Comparison of ENCODE assay signal across 8 cellular contexts in the genomic region with DNA sequence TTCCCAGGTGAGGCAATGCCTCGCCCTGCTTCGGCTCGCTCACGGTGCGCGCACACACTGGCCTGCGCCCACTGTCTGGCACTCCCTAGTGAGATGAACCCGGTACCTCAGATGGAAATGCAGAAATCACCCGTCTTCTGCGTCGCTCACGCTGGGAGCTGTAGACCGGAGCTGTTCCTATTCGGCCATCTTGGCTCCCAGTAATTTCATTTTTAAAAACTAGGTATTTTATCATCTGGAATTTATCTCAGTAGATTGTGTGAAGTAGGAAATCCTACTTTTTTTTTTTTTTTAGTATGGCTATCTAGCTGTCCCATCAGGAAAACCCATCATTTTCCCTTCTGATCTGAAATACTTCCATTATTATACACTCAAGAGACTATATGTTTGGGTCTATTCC.
DNase-seq lines count a peak whose midpoint lies in the region; TF ChIP-seq lines count a peak whose summit lies in the region.
"Not testable (repeated sequence)": the region's sequence is repeated elsewhere in the genome, so short reads cannot be mapped to it uniquely, and the experiment has no call there.

No MANE protein-coding gene starts in this region.

- H3K27ac Mint-ChIP-seq in Calu3 (ENCODE audit: unreplicated experiment) (peak overlapping the region; percentile 35), nephron (peak overlapping the region in 2 of 3 experiments; percentile 81 to 82), type B pancreatic cell (peak overlapping the region; percentile 89)
- H3K27ac Mint-ChIP-seq in T-helper 1 cell treated with Interleukin-12 subunit alpha and Interleukin-12 subunit beta and Interleukin-4 antibody, amounts not matched to agents 30 μg/mL and 1 μg/mL, for 36 hours; activated naive CD4-positive, alpha-beta T cell treated with anti-CD3 and anti-CD28 coated beads, Interleukin-2, amount 50 U/mL, for 24 hours: not testable (repeated sequence)

- H3K4me1 Mint-ChIP-seq in Calu3 (ENCODE audit: low read depth, unreplicated experiment); T-helper 1 cell treated with Interleukin-12 subunit alpha and Interleukin-12 subunit beta and Interleukin-4 antibody, amounts not matched to agents 30 μg/mL and 1 μg/mL, for 36 hours (ENCODE audit: low read depth); activated naive CD4-positive, alpha-beta T cell treated with anti-CD3 and anti-CD28 coated beads, Interleukin-2, amount 50 U/mL, for 24 hours; nephron; type B pancreatic cell (ENCODE audit: unreplicated experiment): not testable (repeated sequence)

- H3K4me3 ChIP-seq in epithelial cell of esophagus (ENCODE audit: low read length), result peak overlapping the region; percentile 41
- H3K4me3 ChIP-seq in iPS-18c (ENCODE audit: insufficient read depth, low read depth, low read length), result peak overlapping the region; percentile 32; the same call in 1 of the 2 replicates

- TF ChIP-seq CTCF in Calu3 (IDR thresholded peaks at IDR 0.05; ENCODE audit: unreplicated experiment); epithelial cell of esophagus (IDR thresholded peaks at IDR 0.05; ENCODE audit: insufficient read depth, low read depth, low read length, missing control alignments); nephron (IDR thresholded peaks at IDR 0.05; ENCODE audit: unreplicated experiment in 3 of 3); type B pancreatic cell (conservative IDR thresholded peaks at IDR 0.05): not testable (repeated sequence)

- not testable (repeated sequence) for H3K36me3 Mint-ChIP-seq in Calu3 (ENCODE audit: insufficient read depth, unreplicated experiment); T-helper 1 cell treated with Interleukin-12 subunit alpha and Interleukin-12 subunit beta and Interleukin-4 antibody, amounts not matched to agents 30 μg/mL and 1 μg/mL, for 36 hours (ENCODE audit: low read depth); activated naive CD4-positive, alpha-beta T cell treated with anti-CD3 and anti-CD28 coated beads, Interleukin-2, amount 50 U/mL, for 24 hours; type B pancreatic cell
- peaks cover 32% of the 10 kb centered on the region for H3K36me3 Mint-ChIP-seq in nephron (ENCODE audit: low read depth)

- intact Hi-C loops in Calu3 (cut with micrococcal nuclease; ENCODE audit: unreplicated experiment), result not testable (repeated sequence)

- H3K27me3 Mint-ChIP-seq in Calu3 (ENCODE audit: unreplicated experiment); T-helper 1 cell treated with Interleukin-12 subunit alpha and Interleukin-12 subunit beta and Interleukin-4 antibody, amounts not matched to agents 30 μg/mL and 1 μg/mL, for 36 hours (ENCODE audit: low read depth); activated naive CD4-positive, alpha-beta T cell treated with anti-CD3 and anti-CD28 coated beads, Interleukin-2, amount 50 U/mL, for 24 hours; nephron (ENCODE audit: low read depth); type B pancreatic cell: not testable (repeated sequence)

- not testable (repeated sequence) for H3K9me3 Mint-ChIP-seq in Calu3 (ENCODE audit: low read depth, unreplicated experiment); T-helper 1 cell treated with Interleukin-12 subunit alpha and Interleukin-12 subunit beta and Interleukin-4 antibody, amounts not matched to agents 30 μg/mL and 1 μg/mL, for 36 hours; activated naive CD4-positive, alpha-beta T cell treated with anti-CD3 and anti-CD28 coated beads, Interleukin-2, amount 50 U/mL, for 24 hours; nephron; type B pancreatic cell

- H3K4me3 Mint-ChIP-seq in Calu3 (ENCODE audit: low read depth, unreplicated experiment) (peak overlapping the region; percentile 58), nephron (peak overlapping the region; percentile 80 to 86 (median 85)), type B pancreatic cell (peak overlapping the region; percentile 86)
- H3K4me3 Mint-ChIP-seq in T-helper 1 cell treated with Interleukin-12 subunit alpha and Interleukin-12 subunit beta and Interleukin-4 antibody, amounts not matched to agents 30 μg/mL and 1 μg/mL, for 36 hours, result peak overlapping the region; percentile 34
- H3K4me3 Mint-ChIP-seq in activated naive CD4-positive, alpha-beta T cell treated with anti-CD3 and anti-CD28 coated beads, Interleukin-2, amount 50 U/mL, for 24 hours, result peak overlapping the region; percentile 78

- BruUV-seq in Calu3 (replicated peaks; lab: Mats Ljungman, UMichigan), result not testable (repeated sequence)

- DNase-seq in Calu3; epithelial cell of esophagus (ENCODE audit: low read depth); type B pancreatic cell (ENCODE audit: extremely low spot score, unreplicated experiment): not testable (repeated sequence)
- DNase-seq in NCI-H1105 treated with DMSO at 0.1 percent for 48 hours (lab: John Stamatoyannopoulos, UW), result peak; percentile 11

- not testable (repeated sequence) for H3K9me3 ChIP-seq in iPS-18c (ENCODE audit: control insufficient read depth, insufficient read depth, low read length)

- CTCF ChIA-PET in Calu3 (lab: Charles Lee), result interaction anchor here (0.7 kb wide), 1 partner anchor 10 kb away, joined by 3 read pairs; no protein-coding TSS in a partner anchor

Comparison
In these comparisons a context has a peak if more than half of its experiments do, and no peak if none do; other contexts are left out.
1. H3K4me3 Mint-ChIP-seq: peak in every context shown above with its lines; median percentile 86 in type B pancreatic cell; 85 in nephron; 78 in activated naive CD4-positive, alpha-beta T cell treated with anti-CD3 and anti-CD28 coated beads, Interleukin-2, amount 50 U/mL, for 24 hours; 58 in Calu3; 34 in T-helper 1 cell treated with Interleukin-12 subunit alpha and Interleukin-12 subunit beta and Interleukin-4 antibody, amounts not matched to agents 30 μg/mL and 1 μg/mL, for 36 hours.